11 cellular contexts compared by ENCODE assay signal in the genomic region with DNA sequence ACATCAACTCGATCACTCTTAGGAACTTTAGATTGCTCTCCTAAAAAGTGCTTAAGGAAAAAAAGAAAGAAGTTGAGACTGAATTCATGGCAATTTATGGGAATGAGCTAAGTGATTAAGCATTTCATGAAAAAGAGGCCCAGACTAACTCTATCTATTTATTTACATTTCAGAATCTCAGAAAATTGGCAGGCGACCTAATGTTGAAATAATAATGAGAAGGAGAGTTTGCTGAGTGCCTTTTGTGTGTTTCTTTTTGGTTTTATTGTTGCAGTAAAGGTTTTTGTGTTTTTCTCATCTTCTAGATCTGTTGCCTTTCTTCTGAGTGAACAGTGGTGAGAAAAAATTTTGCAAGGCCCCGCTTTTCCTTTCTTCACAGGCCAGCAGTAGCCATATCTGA. TPM values are rescaled to one million over a fixed set of nuclear protein-coding genes. Genes with fewer than 3 reads are reported as not detected.
DNase-seq lines count a peak whose midpoint lies in the region; ATAC-seq, FAIRE-seq and TF ChIP-seq lines count a peak whose summit lies in the region.
"Had no signal": no experiment of that assay in that cellular context is flagged by ENCODE, and none has a peak within 500 bp of the region (broad histone marks: within the 10 kb centered on the region; RNA-seq: fewer than 3 reads in every experiment).

No MANE protein-coding gene starts in this region.

- H3K36me3 ChIP-seq in lower lobe of right lung (no peaks in the 10 kb centered on the region), tibial nerve (no peaks in the 10 kb centered on the region)
- H3K36me3 ChIP-seq: BLaER1 had no signal

- H3K4me1 Mint-ChIP-seq in activated T-cell treated with anti-CD3 and anti-CD28 coated beads, Interleukin-2, amount 50 U/mL, for 72 hours (ENCODE audit: low read depth), result peaks cover 66% of the 10 kb centered on the region

- TF ChIP-seq POLR2A in tibial nerve (IDR thresholded peaks at IDR 0.05), result no peak
- TF ChIP-seq POLR2A in GM12891 (IDR thresholded peaks at IDR 0.05; ENCODE audit: low read depth, low read length), result no peak

- ATAC-seq in activated T-cell treated with anti-CD3 and anti-CD28 coated beads, Interleukin-2, amount 50 U/mL, for 72 hours (replicated peaks in 1 of 2), result no peak
- no peak for ATAC-seq in lower lobe of right lung
- ATAC-seq: left cardiac atrium had no signal

- TF ChIP-seq EP300 in tibial nerve (IDR thresholded peaks at IDR 0.05), result no peak

- intact Hi-C loops in lower lobe of right lung (cut with DNase I), result no loop called here

- FAIRE-seq in GM12891 (lab: Jason Lieb, UNC), result no peak

- H3K9me3 Mint-ChIP-seq in activated T-cell treated with anti-CD3 and anti-CD28 coated beads, Interleukin-2, amount 50 U/mL, for 72 hours, result no peaks in the 10 kb centered on the region

- H3K27ac ChIP-seq in lower lobe of right lung (peak overlapping the region; percentile 84), tibial nerve (peak overlapping the region; percentile 47 to 97 (median 69))
- H3K27ac ChIP-seq: BLaER1 had no signal

- H3K4me1 ChIP-seq in lower lobe of right lung (peaks cover 71% of the 10 kb centered on the region), tibial nerve (peaks cover 0 to 74% (median 20%) of the 10 kb centered on the region in 4 donors)

- H3K4me3 Mint-ChIP-seq in activated T-cell treated with anti-CD3 and anti-CD28 coated beads, Interleukin-2, amount 50 U/mL, for 72 hours, result peak overlapping the region; percentile 86 to 94

- peak overlapping the region; percentile 98 for H3K27ac Mint-ChIP-seq in activated T-cell treated with anti-CD3 and anti-CD28 coated beads, Interleukin-2, amount 50 U/mL, for 72 hours

- H3K4me3 ChIP-seq in lower lobe of right lung (peak overlapping the region; percentile 79), tibial nerve (no peak overlapping the region)
- H3K4me3 ChIP-seq: BLaER1 had no signal

- H3K9me3 ChIP-seq in lower lobe of right lung (no peaks in the 10 kb centered on the region), tibial nerve (no peaks in the 10 kb centered on the region)
- H3K9me3 ChIP-seq: BLaER1 had no signal

- WGBS in tibial nerve, 2 donors, result 59 to 61% methylated on average over 3 of the region's 3 CpGs

- H3K27me3 ChIP-seq in lower lobe of right lung (ENCODE audit: low read depth) (no peaks in the 10 kb centered on the region), tibial nerve (no peaks in the 10 kb centered on the region)

- DNase-seq in activated T-cell treated with anti-CD3 and anti-CD28 coated beads, Interleukin-2, amount 50 U/mL, for 72 hours, result no peak
- DNase-seq in activated T-cell treated with anti-CD3 and anti-CD28 coated beads for 4 hours (no peak), amniotic stem cell (lab: John Stamatoyannopoulos, UW) (peak; percentile 26), lower lobe of right lung (no peak), tibial nerve (ENCODE audit: low spot score in 2 of 2) (no peak), NCI-H128 (lab: John Stamatoyannopoulos, UW; ENCODE audit: unreplicated experiment) (no peak), T-helper 9 cell (no peak), GM12891 (ENCODE audit: insufficient read length, low spot score) (no peak)
- DNase-seq: left cardiac atrium, NCI-H1417 treated with DMSO at 0.1 percent for 48 hours had no signal

- H3K36me3 Mint-ChIP-seq in activated T-cell treated with anti-CD3 and anti-CD28 coated beads, Interleukin-2, amount 50 U/mL, for 72 hours (ENCODE audit: insufficient read depth in 2 of 2), result peaks cover 4 to 5% of the 10 kb centered on the region in 2 donors

- H3K27me3 Mint-ChIP-seq in activated T-cell treated with anti-CD3 and anti-CD28 coated beads, Interleukin-2, amount 50 U/mL, for 72 hours (ENCODE audit: low read depth), result no peaks in the 10 kb centered on the region

- TF ChIP-seq CTCF in lower lobe of right lung (IDR thresholded peaks at IDR 0.05) (no peak), tibial nerve (IDR thresholded peaks at IDR 0.05) (no peak)

TF ChIP-seq in GM12891, 5 proteins besides CTCF, POLR2A, EP300 and RAD21:
- no peak for TF ChIP-seq PAX5 (IDR thresholded peaks at IDR 0.05; ENCODE audit: insufficient read depth, low read length, severe bottlenecking)
- TF ChIP-seq TAF1 (IDR thresholded peaks at IDR 0.05; ENCODE audit: low read depth, low read length), result no peak
- no peak for TF ChIP-seq POU2F2 (IDR thresholded peaks at IDR 0.05; ENCODE audit: low read depth, low read length)
- no peak for TF ChIP-seq POLR2AphosphoS5 (IDR thresholded peaks at IDR 0.05; ENCODE audit: low read depth, low read length)
- TF ChIP-seq SPI1 (IDR thresholded peaks at IDR 0.05; ENCODE audit: low read depth, low read length), result no peak

RNA-seq across cellular contexts. Expression of gene GRK5, which starts 3.8 kb away (rescaled TPM):
- total RNA-seq in activated T-cell treated with anti-CD3 and anti-CD28 coated beads, Interleukin-2, amount 50 U/mL, for 72 hours, result 10 to 100 TPM; 24.8 to 28.1 TPM
- total RNA-seq in lower lobe of right lung (68.7 TPM), tibial nerve (10 to 100 TPM; 43.5 to 61.7 (median 48.9) TPM)
- 13.9 TPM for polyA plus RNA-seq in GM12891 (2012; ENCODE audit: low read depth, missing spikeins)

RNA-seq across cellular contexts. Expression of gene PRDX3, which starts 32.6 kb away (rescaled TPM):
- 100 to 1,000 TPM; 125 to 134 TPM for total RNA-seq in activated T-cell treated with anti-CD3 and anti-CD28 coated beads, Interleukin-2, amount 50 U/mL, for 72 hours
- total RNA-seq in lower lobe of right lung (82.0 TPM), tibial nerve (10 to 100 TPM; 79.5 to 93.3 (median 84.2) TPM)
- polyA plus RNA-seq in GM12891 (2012; ENCODE audit: low read depth, missing spikeins), result 134 TPM

RNA-seq across cellular contexts. Expression of gene SFXN4, which starts 45.7 kb away (rescaled TPM):
- 10 to 100 TPM; 31.0 to 35.1 TPM for total RNA-seq in activated T-cell treated with anti-CD3 and anti-CD28 coated beads, Interleukin-2, amount 50 U/mL, for 72 hours
- 14.6 TPM for total RNA-seq in lower lobe of right lung
- total RNA-seq in tibial nerve, result 100 to 1,000 TPM in 1 of 4 donors, 10 to 100 TPM in 3; 12.7 to 301 (median 19.1) TPM
- polyA plus RNA-seq in GM12891 (2012; ENCODE audit: low read depth, missing spikeins), result 26.1 TPM
